11 cellular contexts compared by ENCODE assay signal in the genomic region with DNA sequence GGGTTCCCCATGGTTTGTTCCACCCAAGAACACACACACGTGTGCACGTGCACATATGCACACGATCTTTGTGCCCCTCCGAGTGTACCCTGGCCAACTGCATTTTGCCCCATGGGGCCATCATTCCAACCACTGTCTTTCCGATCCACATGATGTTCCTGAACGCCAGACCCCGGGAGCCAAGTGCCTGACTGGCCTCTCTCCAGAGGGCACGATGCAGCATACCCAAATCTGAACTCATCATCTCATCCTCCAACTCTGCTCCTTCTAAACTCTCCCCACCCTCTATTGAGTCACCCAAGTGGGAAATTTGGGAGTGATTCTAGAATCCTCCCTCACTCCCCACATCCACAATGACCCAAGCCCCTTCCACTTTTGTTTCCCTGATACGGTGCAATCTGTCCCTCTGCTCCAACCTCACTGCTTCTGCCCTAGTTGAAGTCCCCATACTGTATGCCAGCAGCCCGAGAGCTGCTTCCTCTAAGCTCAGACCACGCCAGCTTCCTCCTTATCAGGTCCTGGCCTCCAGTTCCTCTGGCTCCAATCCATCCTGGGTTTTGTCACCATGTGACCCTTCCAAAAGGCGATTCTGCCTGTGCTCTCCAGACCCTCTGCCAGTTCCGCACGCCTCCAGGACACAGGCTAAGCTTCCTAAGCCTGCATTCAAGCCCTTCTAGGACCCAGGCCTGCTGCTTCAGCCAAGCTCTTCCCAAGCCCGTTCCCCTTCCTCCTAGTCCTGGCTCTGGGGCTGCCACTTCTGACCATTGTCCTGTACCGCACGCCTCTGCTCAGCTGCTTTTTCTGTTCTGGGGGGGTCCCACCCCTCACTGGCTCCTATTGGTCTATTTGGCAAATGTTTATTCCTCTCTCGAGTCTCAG. TPM values are rescaled to one million over a fixed set of nuclear protein-coding genes. Genes with fewer than 3 reads are reported as not detected.
A peak's percentile ranks its signal among the peaks of the same experiment; 100 is the strongest.
DNase-seq lines count a peak whose midpoint lies in the region; ATAC-seq and TF ChIP-seq lines count a peak whose summit lies in the region.
"Had no signal": no experiment of that assay in that cellular context is flagged by ENCODE, and none has a peak within 500 bp of the region (broad histone marks: within the 10 kb centered on the region; RNA-seq: fewer than 3 reads in every experiment).

No MANE protein-coding gene starts in this region.

- no peaks in the 10 kb centered on the region for H3K36me3 ChIP-seq in A673 (ENCODE audit: insufficient read depth, low read length, poor library complexity, severe bottlenecking)

- H3K27ac ChIP-seq in RWPE1 (peak overlapping the region; percentile 24), skin epidermis (peak overlapping the region in 13 of 21 experiments; percentile 11 to 76 (median 44)), A673 (ENCODE audit: low read depth, low read length, poor library complexity, severe bottlenecking) (no peak overlapping the region)
- H3K27ac ChIP-seq: PC-9 had no signal

- no peak for DNase-seq in RWPE1 (ENCODE audit: low spot score)
- peak; percentile 76 for DNase-seq in Right ventricle myocardium inferior (ENCODE audit: missing footprints)
- DNase-seq in LoVo (ENCODE audit: low spot score), result no peak
- no peak for DNase-seq in A673 (ENCODE audit: low spot score)
- DNase-seq: activated naive CD8-positive, alpha-beta T cell treated with anti-CD3 and anti-CD28 coated beads, Interleukin-2, amount 50 U/mL, for 24 hours; DMS53; H7; PC-9; retina had no signal

- TF ChIP-seq CTCF in RWPE1 (conservative IDR thresholded peaks at IDR 0.05; ENCODE audit: low read depth), result no peak
- TF ChIP-seq CTCF in A673 (conservative IDR thresholded peaks at IDR 0.05; ENCODE audit: low read depth, low read length), result no peak

- POLR2A ChIA-PET in RWPE1 (lab: Yijun Ruan, JAX; ENCODE audit: low non-redundant PET) (interaction anchor here (0.5 kb wide), 1 partner anchor 21 kb away, joined by 3 read pairs; no protein-coding TSS in a partner anchor), A673 (lab: Charles Lee; ENCODE audit: low non-redundant PET) (no interaction called here)

- H3K9me3 ChIP-seq in A673 (ENCODE audit: low read depth, low read length, poor library complexity, severe bottlenecking), result no peaks in the 10 kb centered on the region

- H3K4me1 ChIP-seq in A673 (ENCODE audit: insufficient read depth, low read length, poor library complexity, severe bottlenecking), result no peaks in the 10 kb centered on the region

- intact Hi-C loops in Right ventricle myocardium inferior (cut with DNase I) (no loop called here), A673 (cut with micrococcal nuclease; ENCODE audit: unreplicated experiment) (no loop called here)

- no peak overlapping the region for H3K4me3 ChIP-seq in skin epidermis
- H3K4me3 ChIP-seq in A673 (ENCODE audit: low read depth, low read length, poor library complexity, severe bottlenecking), result no peak overlapping the region
- H3K4me3 ChIP-seq: PC-9 had no signal

- no TSS peak for BruUV-seq in A673 (replicated peaks; lab: Mats Ljungman, UMichigan)

- CTCF ChIA-PET in RWPE1 (lab: Yijun Ruan, JAX), result no interaction called here
- CTCF ChIA-PET in A673 (lab: Charles Lee), result no interaction called here

- peak; percentile 89 for ATAC-seq in Right ventricle myocardium inferior
- no peak for ATAC-seq in HG03469 (IDR thresholded peaks at IDR 0.05; ENCODE audit: unreplicated experiment)
- ATAC-seq: activated naive CD8-positive, alpha-beta T cell treated with anti-CD3 and anti-CD28 coated beads, Interleukin-2, amount 50 U/mL, for 24 hours had no signal

- no peaks in the 10 kb centered on the region for H3K27me3 ChIP-seq in A673 (replicated peaks; ENCODE audit: insufficient read depth, low read depth, low read length, poor library complexity)

RNA-seq across cellular contexts. Expression of a gene that starts 10.1 kb away (rescaled TPM):
- total RNA-seq in Right ventricle myocardium inferior (12.5 TPM), A673 (2021) (30.4 and 38.2 TPM in 2 replicates)

RNA-seq across cellular contexts. Expression of a gene that starts 17.9 kb away (rescaled TPM):
- total RNA-seq in Right ventricle myocardium inferior (0.89 TPM), A673 (2021) (3.3 and 4.7 TPM in 2 replicates)

RNA-seq across cellular contexts. Expression of a gene that starts 24.9 kb away (rescaled TPM):
- total RNA-seq in Right ventricle myocardium inferior (36.9 TPM), A673 (2021) (77.4 and 96.0 TPM in 2 replicates)

RNA-seq across cellular contexts. Expression of a gene that starts 26.9 kb away (rescaled TPM):
- total RNA-seq in Right ventricle myocardium inferior, result 4.1 TPM
- total RNA-seq in A673 (2021), result 0.32 and 0.42 TPM in 2 replicates
- total RNA-seq: PC-9 had no signal

RNA-seq across cellular contexts. Expression of a gene that starts 30.4 kb away (rescaled TPM):
- total RNA-seq in Right ventricle myocardium inferior, result 15.3 TPM
- total RNA-seq in A673 (2021), result 94.9 and 96.4 TPM in 2 replicates
